Comparison of ENCODE assay signal across 26 cellular contexts in the genomic region with DNA sequence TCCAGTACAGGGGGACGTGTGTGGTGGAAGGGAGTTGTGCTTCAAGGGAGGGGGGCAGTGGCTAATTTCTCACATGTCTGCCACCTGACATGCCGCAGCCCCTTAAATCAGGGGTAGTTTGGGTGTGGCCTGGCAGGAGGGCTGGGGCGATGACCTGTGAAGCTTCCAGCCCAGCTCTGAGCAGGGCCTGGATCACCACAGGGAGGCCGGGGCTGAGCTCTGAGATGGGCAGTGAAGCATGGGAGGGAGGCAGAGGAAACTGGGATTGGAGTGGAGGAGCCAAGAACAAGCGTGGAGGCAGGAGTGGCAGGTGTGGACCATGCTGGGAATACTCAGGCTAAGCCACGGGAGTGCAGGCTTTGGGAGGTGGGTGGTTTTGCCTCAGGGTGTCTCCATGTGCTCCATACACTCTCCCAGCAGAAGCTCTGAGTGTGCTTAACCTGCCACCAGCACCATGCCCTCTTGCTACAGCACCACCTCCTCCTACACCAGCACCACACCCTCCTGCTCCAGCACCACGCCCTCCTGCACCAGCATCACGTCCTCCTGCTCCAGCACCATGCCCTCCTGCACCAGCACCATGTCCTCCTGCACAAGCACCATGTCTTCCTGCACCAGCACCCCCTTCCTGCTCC.
"Had no signal": no experiment of that assay in that cellular context is flagged by ENCODE, and none has a peak within 500 bp of the region (broad histone marks: within the 10 kb centered on the region; RNA-seq: fewer than 3 reads in every experiment).

No MANE protein-coding gene starts in this region.

- H3K36me3 ChIP-seq: esophagus squamous epithelium, gastroesophageal sphincter, neutrophil, right atrium auricular region, sigmoid colon, suprapubic skin, thyroid gland, upper lobe of left lung had no signal

- H3K9me3 ChIP-seq: neutrophil, sigmoid colon, thyroid gland had no signal

- H3K4me1 Mint-ChIP-seq: central memory CD8-positive, alpha-beta T cell; naive thymus-derived CD4-positive, alpha-beta T cell; nephron progenitor cell had no signal

- DNase-seq: cortex of kidney; dorsolateral prefrontal cortex; effector memory CD4-positive, alpha-beta T cell; esophagus squamous epithelium; foreskin fibroblast; glutamatergic neuron; islet precursor cell; left cardiac atrium; left ventricle myocardium superior; mesenchymal stem cell; naive thymus-derived CD4-positive, alpha-beta T cell; nephron progenitor cell; posterior cingulate gyrus; sigmoid colon; stimulated activated CD4-positive, alpha-beta T cell treated with anti-CD3 and anti-CD28 coated beads, Interleukin-2, amount 100 ng/mL, for 48 hours; stimulated activated naive CD8-positive, alpha-beta T cell treated with anti-CD3 and anti-CD28 coated beads, Interleukin-15, Interleukin-2, amounts not matched to agents 100 U/mL and 50 U/mL, for 24 hours; thyroid gland; upper lobe of left lung had no signal

- ATAC-seq: gastroesophageal sphincter; left cardiac atrium; left ventricle myocardium superior; naive thymus-derived CD4-positive, alpha-beta T cell; stimulated activated naive CD8-positive, alpha-beta T cell treated with anti-CD3 and anti-CD28 coated beads, Interleukin-15, Interleukin-2, amounts not matched to agents 100 U/mL and 50 U/mL, for 24 hours had no signal

- H3K27ac Mint-ChIP-seq: naive thymus-derived CD4-positive, alpha-beta T cell; nephron progenitor cell had no signal

- H3K4me3 Mint-ChIP-seq: central memory CD8-positive, alpha-beta T cell; naive thymus-derived CD4-positive, alpha-beta T cell; nephron progenitor cell had no signal

- H3K27me3 ChIP-seq: dorsolateral prefrontal cortex, gastroesophageal sphincter, neutrophil, right atrium auricular region, sigmoid colon, thyroid gland, upper lobe of left lung had no signal

- H3K4me3 ChIP-seq: dorsolateral prefrontal cortex, esophagus squamous epithelium, gastroesophageal sphincter, lung, right atrium auricular region, sigmoid colon, skin epidermis, suprapubic skin, thyroid gland, upper lobe of left lung had no signal

- H3K27ac ChIP-seq: dorsolateral prefrontal cortex, epithelial cell of prostate, esophagus squamous epithelium, gastroesophageal sphincter, neutrophil, right atrium auricular region, sigmoid colon, skin epidermis, suprapubic skin, thyroid gland, upper lobe of left lung had no signal

- H3K4me1 ChIP-seq: right atrium auricular region, sigmoid colon, suprapubic skin had no signal
